ENCODE assay signal across 1 cellular context in genomic region chr1:923131-923990, GRCh38.
TF ChIP-seq lines count a peak whose summit lies in the region.

A gene with protein sequence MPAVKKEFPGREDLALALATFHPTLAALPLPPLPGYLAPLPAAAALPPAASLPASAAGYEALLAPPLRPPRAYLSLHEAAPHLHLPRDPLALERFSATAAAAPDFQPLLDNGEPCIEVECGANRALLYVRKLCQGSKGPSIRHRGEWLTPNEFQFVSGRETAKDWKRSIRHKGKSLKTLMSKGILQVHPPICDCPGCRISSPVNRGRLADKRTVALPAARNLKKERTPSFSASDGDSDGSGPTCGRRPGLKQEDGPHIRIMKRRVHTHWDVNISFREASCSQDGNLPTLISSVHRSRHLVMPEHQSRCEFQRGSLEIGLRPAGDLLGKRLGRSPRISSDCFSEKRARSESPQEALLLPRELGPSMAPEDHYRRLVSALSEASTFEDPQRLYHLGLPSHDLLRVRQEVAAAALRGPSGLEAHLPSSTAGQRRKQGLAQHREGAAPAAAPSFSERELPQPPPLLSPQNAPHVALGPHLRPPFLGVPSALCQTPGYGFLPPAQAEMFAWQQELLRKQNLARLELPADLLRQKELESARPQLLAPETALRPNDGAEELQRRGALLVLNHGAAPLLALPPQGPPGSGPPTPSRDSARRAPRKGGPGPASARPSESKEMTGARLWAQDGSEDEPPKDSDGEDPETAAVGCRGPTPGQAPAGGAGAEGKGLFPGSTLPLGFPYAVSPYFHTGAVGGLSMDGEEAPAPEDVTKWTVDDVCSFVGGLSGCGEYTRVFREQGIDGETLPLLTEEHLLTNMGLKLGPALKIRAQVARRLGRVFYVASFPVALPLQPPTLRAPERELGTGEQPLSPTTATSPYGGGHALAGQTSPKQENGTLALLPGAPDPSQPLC (plus strand): TSS chr1:923923. CDS start chr1:924432, 509 bp downstream.

TF ChIP-seq in K562, 482 proteins besides CTCF, POLR2A, EP300 and RAD21 (continued from another document and continues in another):
- TF ChIP-seq, protein P1, sequence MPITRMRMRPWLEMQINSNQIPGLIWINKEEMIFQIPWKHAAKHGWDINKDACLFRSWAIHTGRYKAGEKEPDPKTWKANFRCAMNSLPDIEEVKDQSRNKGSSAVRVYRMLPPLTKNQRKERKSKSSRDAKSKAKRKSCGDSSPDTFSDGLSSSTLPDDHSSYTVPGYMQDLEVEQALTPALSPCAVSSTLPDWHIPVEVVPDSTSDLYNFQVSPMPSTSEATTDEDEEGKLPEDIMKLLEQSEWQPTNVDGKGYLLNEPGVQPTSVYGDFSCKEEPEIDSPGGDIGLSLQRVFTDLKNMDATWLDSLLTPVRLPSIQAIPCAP (CRISPR knock-in tag; IDR thresholded peaks at IDR 0.05; ENCODE audit: borderline replicate concordance) = no peak
- no peak for TF ChIP-seq ZNF696 (CRISPR knock-in tag; conservative IDR thresholded peaks at IDR 0.05)
- no peak for TF ChIP-seq MIER1 (IDR thresholded peaks at IDR 0.05; ENCODE audit: low read depth)
- TF ChIP-seq CCNT2 (IDR thresholded peaks at IDR 0.05; ENCODE audit: borderline replicate concordance, extremely low read depth, insufficient read length, low read depth, low read length) = peak; percentile 97
- TF ChIP-seq NR4A1 (CRISPR knock-in tag; IDR thresholded peaks at IDR 0.05) = peak; percentile 54; the same call in 1 of the 2 replicates
- no peak for TF ChIP-seq NR4A1 (tag; IDR thresholded peaks at IDR 0.05)
- peak; percentile 67; the same call in 1 of the 2 replicates for TF ChIP-seq ZBTB17 (CRISPR knock-in tag; IDR thresholded peaks at IDR 0.05)
- TF ChIP-seq RBFOX2 (IDR thresholded peaks at IDR 0.05; ENCODE audit: low read depth, low read length) = peak; percentile 25; the same call in 1 of the 2 replicates
- TF ChIP-seq ZNF830 (CRISPR knock-in tag; IDR thresholded peaks at IDR 0.05) = no peak
- peak; percentile 98 for TF ChIP-seq SMAD4 (CRISPR knock-in tag; conservative IDR thresholded peaks at IDR 0.05)
- TF ChIP-seq HNRNPLL (IDR thresholded peaks at IDR 0.05; ENCODE audit: low read depth, low read length, poor library complexity, severe bottlenecking) = peak; percentile 32
- TF ChIP-seq ZNF785 (CRISPR knock-in tag; IDR thresholded peaks at IDR 0.05) = no peak
- TF ChIP-seq ETS1 (conservative IDR thresholded peaks at IDR 0.05; ENCODE audit: control insufficient read depth, low read depth, low read length) = peak; percentile 60; the same call in 1 of the 2 replicates
- peak; percentile 84 for TF ChIP-seq EGR1 (conservative IDR thresholded peaks at IDR 0.05)
- peak; percentile 11 for TF ChIP-seq SP2 (IDR thresholded peaks at IDR 0.05; ENCODE audit: extremely low read depth, low read depth, low read length, poor library complexity, severe bottlenecking)
- no peak for TF ChIP-seq SP1 (CRISPR knock-in tag; IDR thresholded peaks at IDR 0.05)
- peak; percentile 27 for TF ChIP-seq PRPF4 (IDR thresholded peaks at IDR 0.05; ENCODE audit: insufficient read depth, low read depth, low read length, poor library complexity, severe bottlenecking)
- TF ChIP-seq ZNF395 (CRISPR knock-in tag; IDR thresholded peaks at IDR 0.05) = no peak
- TF ChIP-seq VEZF1 (CRISPR knock-in tag; IDR thresholded peaks at IDR 0.05) = peak; percentile 84
- peak; percentile 90 for TF ChIP-seq CXXC5 (CRISPR knock-in tag; IDR thresholded peaks at IDR 0.05)
- TF ChIP-seq SREBF2 (CRISPR knock-in tag; IDR thresholded peaks at IDR 0.05) = no peak
- peak; percentile 75; the same call in 1 of the 2 replicates for TF ChIP-seq KDM2B (CRISPR knock-in tag; IDR thresholded peaks at IDR 0.05)
- TF ChIP-seq, protein P2, sequence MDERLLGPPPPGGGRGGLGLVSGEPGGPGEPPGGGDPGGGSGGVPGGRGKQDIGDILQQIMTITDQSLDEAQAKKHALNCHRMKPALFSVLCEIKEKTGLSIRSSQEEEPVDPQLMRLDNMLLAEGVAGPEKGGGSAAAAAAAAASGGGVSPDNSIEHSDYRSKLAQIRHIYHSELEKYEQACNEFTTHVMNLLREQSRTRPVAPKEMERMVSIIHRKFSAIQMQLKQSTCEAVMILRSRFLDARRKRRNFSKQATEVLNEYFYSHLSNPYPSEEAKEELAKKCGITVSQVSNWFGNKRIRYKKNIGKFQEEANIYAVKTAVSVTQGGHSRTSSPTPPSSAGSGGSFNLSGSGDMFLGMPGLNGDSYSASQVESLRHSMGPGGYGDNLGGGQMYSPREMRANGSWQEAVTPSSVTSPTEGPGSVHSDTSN (CRISPR knock-in tag; IDR thresholded peaks at IDR 0.05; ENCODE audit: low read depth) = no peak
- TF ChIP-seq, protein P2 (tag; conservative IDR thresholded peaks at IDR 0.05; ENCODE audit: low read depth) = no peak
- peak in 1 of 2 experiments; percentile 45 for TF ChIP-seq E2F6 (IDR thresholded peaks at IDR 0.05; ENCODE audit: borderline replicate concordance in 1 of 2, extremely low read depth in 1 of 2, insufficient read depth in 1 of 2, insufficient read length in 1 of 2, low read depth in 1 of 2, low read length in 1 of 2, poor library complexity in 1 of 2, severe bottlenecking in 1 of 2)
- TF ChIP-seq RBM14 (IDR thresholded peaks at IDR 0.05; ENCODE audit: borderline replicate concordance, insufficient read depth, low read depth, low read length) = no peak
- 0 out of 2 replicates have a peak, but pooled peaks have one; percentile 39 for TF ChIP-seq HDAC2 (IDR thresholded peaks at IDR 0.05)
- TF ChIP-seq RCOR1 (IDR thresholded peaks at IDR 0.05; ENCODE audit: borderline replicate concordance in 1 of 2, low read depth in 2 of 2, low read length in 2 of 2) = 0 out of 4 replicates have a peak, but pooled peaks of 1 of the 2 experiments have one; percentile 31
- no peak for TF ChIP-seq MBD2 (IDR thresholded peaks at IDR 0.05; ENCODE audit: borderline replicate concordance, low read depth)
- peak; percentile 29 for TF ChIP-seq MEIS2 (IDR thresholded peaks at IDR 0.05; ENCODE audit: partially characterized antibody)
- TF ChIP-seq TEAD4 (IDR thresholded peaks at IDR 0.05; ENCODE audit: low read length) = no peak
- no peak for TF ChIP-seq TEAD4 (CRISPR knock-in tag; IDR thresholded peaks at IDR 0.05; ENCODE audit: borderline replicate concordance)
- peak; percentile 26; the same call in 1 of the 2 replicates for TF ChIP-seq ZFX (CRISPR knock-in tag; IDR thresholded peaks at IDR 0.05)
- peak; percentile 26 for TF ChIP-seq HNRNPK (IDR thresholded peaks at IDR 0.05; ENCODE audit: low read depth, low read length, poor library complexity, severe bottlenecking)
- TF ChIP-seq ADNP (tag; IDR thresholded peaks at IDR 0.05) = no peak
- peak; percentile 95 for TF ChIP-seq RB1 (IDR thresholded peaks at IDR 0.05; ENCODE audit: low read depth)
- TF ChIP-seq HMG20B (CRISPR knock-in tag; IDR thresholded peaks at IDR 0.05) = no peak
- peak; percentile 76; the same call in 1 of the 2 replicates for TF ChIP-seq ZBTB33 (CRISPR knock-in tag; IDR thresholded peaks at IDR 0.05)
- TF ChIP-seq POLR2B (IDR thresholded peaks at IDR 0.05; ENCODE audit: low read depth, partially characterized antibody) = no peak
- TF ChIP-seq, protein P3, sequence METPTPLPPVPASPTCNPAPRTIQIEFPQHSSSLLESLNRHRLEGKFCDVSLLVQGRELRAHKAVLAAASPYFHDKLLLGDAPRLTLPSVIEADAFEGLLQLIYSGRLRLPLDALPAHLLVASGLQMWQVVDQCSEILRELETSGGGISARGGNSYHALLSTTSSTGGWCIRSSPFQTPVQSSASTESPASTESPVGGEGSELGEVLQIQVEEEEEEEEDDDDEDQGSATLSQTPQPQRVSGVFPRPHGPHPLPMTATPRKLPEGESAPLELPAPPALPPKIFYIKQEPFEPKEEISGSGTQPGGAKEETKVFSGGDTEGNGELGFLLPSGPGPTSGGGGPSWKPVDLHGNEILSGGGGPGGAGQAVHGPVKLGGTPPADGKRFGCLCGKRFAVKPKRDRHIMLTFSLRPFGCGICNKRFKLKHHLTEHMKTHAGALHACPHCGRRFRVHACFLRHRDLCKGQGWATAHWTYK (CRISPR knock-in tag; IDR thresholded peaks at IDR 0.05) = peak; percentile 43; the same call in 1 of the 2 replicates
- no peak for TF ChIP-seq ELF4 (CRISPR knock-in tag; IDR thresholded peaks at IDR 0.05)
- TF ChIP-seq TCF3 (CRISPR knock-in tag; IDR thresholded peaks at IDR 0.05) = no peak
- TF ChIP-seq GATAD2B (IDR thresholded peaks at IDR 0.05; ENCODE audit: borderline replicate concordance) = peak; percentile 55; the same call in 1 of the 2 replicates
- 0 out of 2 replicates have a peak, but pooled peaks have one; percentile 39 for TF ChIP-seq REST (CRISPR knock-in tag; IDR thresholded peaks at IDR 0.05; ENCODE audit: low read depth)
- peak; percentile 56 for TF ChIP-seq FIP1L1 (IDR thresholded peaks at IDR 0.05; ENCODE audit: low read depth, low read length, poor library complexity, severe bottlenecking)
